9 cellular contexts compared by ENCODE assay signal in the genomic region with DNA sequence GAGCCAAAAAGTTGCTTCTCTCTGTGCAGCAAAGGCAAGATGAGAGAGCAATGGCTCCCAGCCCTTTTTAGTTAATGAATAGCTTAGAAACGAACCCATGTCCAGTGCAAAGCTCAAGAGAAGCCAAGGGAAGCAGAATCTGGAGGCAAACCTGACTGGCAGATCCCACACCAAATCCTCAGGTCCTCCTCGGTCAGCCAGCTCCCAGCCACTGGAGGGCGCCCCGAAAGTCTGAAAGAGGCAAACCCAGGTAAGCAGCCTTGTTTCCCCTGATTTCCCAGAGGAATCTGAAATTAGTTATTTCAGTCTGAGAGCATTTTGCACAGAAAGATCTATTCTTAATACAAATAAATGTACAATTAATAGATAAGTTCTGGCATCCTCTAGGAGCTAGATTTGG.
DNase-seq lines count a peak whose midpoint lies in the region; TF ChIP-seq lines count a peak whose summit lies in the region.
"Had no signal": no experiment of that assay in that cellular context is flagged by ENCODE, and none has a peak within 500 bp of the region (broad histone marks: within the 10 kb centered on the region; RNA-seq: fewer than 3 reads in every experiment).

No MANE protein-coding gene starts in this region.

- TF ChIP-seq POLR2A in stomach (IDR thresholded peaks at IDR 0.05) = no peak

- no peaks in the 10 kb centered on the region for H3K79me2 ChIP-seq in OCI-LY1 (ENCODE audit: insufficient read depth, low read length)

- 13 to 37% (median 27%) methylated on average over 4 of the region's 4 CpGs for WGBS in stomach, 5 donors

- H3K9ac ChIP-seq in OCI-LY1 (ENCODE audit: low read length) = no peak overlapping the region

- no peaks in the 10 kb centered on the region for H3K27me3 Mint-ChIP-seq in glutamatergic neuron (ENCODE audit: unreplicated experiment)

- H3K4me1 ChIP-seq in OCI-LY1 (ENCODE audit: insufficient read depth, low read length, severe bottlenecking) (no peaks in the 10 kb centered on the region), stomach (no peaks in the 10 kb centered on the region), BE2C (no peaks in the 10 kb centered on the region)

- no peaks in the 10 kb centered on the region for H3F3A ChIP-seq in OCI-LY1 (ENCODE audit: insufficient read depth, low read length)

- H3K27ac ChIP-seq in OCI-LY1 (ENCODE audit: low read depth, low read length, poor library complexity, severe bottlenecking) = no peak overlapping the region
- H3K27ac ChIP-seq in stomach = no peak overlapping the region

- H3K4me3 ChIP-seq in OCI-LY1 (ENCODE audit: low read depth, low read length, poor library complexity, severe bottlenecking) (no peak overlapping the region), stomach (no peak overlapping the region), BE2C (ENCODE audit: low read depth, low read length) (no peak overlapping the region)

- DNase-seq in NCI-H748 (lab: John Stamatoyannopoulos, UW; ENCODE audit: unreplicated experiment) (peak; percentile 55), NCI-H748 treated with DMSO at 0.1 percent for 48 hours (lab: John Stamatoyannopoulos, UW) (no peak), glutamatergic neuron (peak; percentile 60), stomach (peak; percentile 40), NOMO-1 treated with dmso at 0.1 percent for 144 hours (lab: John Stamatoyannopoulos, UW; ENCODE audit: unreplicated experiment) (no peak), BE2C (no peak)
- no peak for DNase-seq in stimulated activated naive CD4-positive, alpha-beta T cell treated with Interleukin-2 at 50 U/mL for 16 hours (lab: John Stamatoyannopoulos, UW)

- no peaks in the 10 kb centered on the region for H3K9me3 Mint-ChIP-seq in glutamatergic neuron (ENCODE audit: unreplicated experiment)
- H3K9me3 Mint-ChIP-seq: T-helper 1 cell treated with Interleukin-12 subunit alpha and Interleukin-12 subunit beta and Interleukin-4 antibody, amounts not matched to agents 30 μg/mL and 1 μg/mL, for 36 hours had no signal

- no peak overlapping the region for H3K27ac Mint-ChIP-seq in glutamatergic neuron (ENCODE audit: unreplicated experiment)
- H3K27ac Mint-ChIP-seq: T-helper 1 cell treated with Interleukin-12 subunit alpha and Interleukin-12 subunit beta and Interleukin-4 antibody, amounts not matched to agents 30 μg/mL and 1 μg/mL, for 36 hours had no signal

- H3K9me3 ChIP-seq in OCI-LY1 (ENCODE audit: low read length) (no peaks in the 10 kb centered on the region), stomach (no peaks in the 10 kb centered on the region), BE2C (no peaks in the 10 kb centered on the region)

- no peak for TF ChIP-seq EP300 in stomach (IDR thresholded peaks at IDR 0.05)

- no peak overlapping the region for H3K4me2 ChIP-seq in OCI-LY1 (ENCODE audit: low read length)

- H3K4me3 Mint-ChIP-seq in glutamatergic neuron (ENCODE audit: unreplicated experiment) = no peak overlapping the region
- H3K4me3 Mint-ChIP-seq: T-helper 1 cell treated with Interleukin-12 subunit alpha and Interleukin-12 subunit beta and Interleukin-4 antibody, amounts not matched to agents 30 μg/mL and 1 μg/mL, for 36 hours had no signal

- H3K36me3 ChIP-seq in OCI-LY1 (ENCODE audit: insufficient read depth, low read length) = no peaks in the 10 kb centered on the region
- H3K36me3 ChIP-seq in stomach = no peaks in the 10 kb centered on the region
- H3K36me3 ChIP-seq in BE2C = no peaks in the 10 kb centered on the region

- H2AFZ ChIP-seq in OCI-LY1 (ENCODE audit: low read length) = no peak overlapping the region

- H3K36me3 Mint-ChIP-seq in glutamatergic neuron (ENCODE audit: unreplicated experiment) = no peaks in the 10 kb centered on the region

- H3K27me3 ChIP-seq in OCI-LY1 (ENCODE audit: insufficient read depth, low read length) = no peaks in the 10 kb centered on the region
- no peaks in the 10 kb centered on the region for H3K27me3 ChIP-seq in stomach
- no peaks in the 10 kb centered on the region for H3K27me3 ChIP-seq in BE2C

- intact Hi-C loops in stomach (cut with DNase I; ENCODE audit: low total_unique reads) = no loop called here

- TF ChIP-seq CTCF in OCI-LY1 (IDR thresholded peaks at IDR 0.05; ENCODE audit: low read length) (peak; percentile 57), glutamatergic neuron (IDR thresholded peaks at IDR 0.05; ENCODE audit: partially characterized antibody, unreplicated experiment) (peak; percentile 39), stomach (IDR thresholded peaks at IDR 0.05) (peak in 3 of 7 experiments; percentile 8 to 24 (median 21)), BE2C (IDR thresholded peaks at IDR 0.05; ENCODE audit: low read depth, low read length) (no peak)

- H4K20me1 ChIP-seq in OCI-LY1 (ENCODE audit: insufficient read depth, low read length) = no peaks in the 10 kb centered on the region

- peaks cover 2% of the 10 kb centered on the region for H3K4me1 Mint-ChIP-seq in glutamatergic neuron (ENCODE audit: low read depth, unreplicated experiment)

- no peaks in the 10 kb centered on the region for H3K9me2 ChIP-seq in OCI-LY1 (ENCODE audit: low read depth, low read length)

Comparison
In these comparisons a context has a peak if more than half of its experiments do, and no peak if none do; other contexts are left out.
1. DNase-seq: peak in NCI-H748 (single experiment), glutamatergic neuron (single experiment) and stomach (single experiment); none in NCI-H748 treated with DMSO at 0.1 percent for 48 hours (single experiment), stimulated activated naive CD4-positive, alpha-beta T cell treated with Interleukin-2 at 50 U/mL for 16 hours (single experiment), NOMO-1 treated with dmso at 0.1 percent for 144 hours (single experiment) and BE2C (single experiment).